21 cellular contexts compared by ENCODE assay signal in the genomic region with DNA sequence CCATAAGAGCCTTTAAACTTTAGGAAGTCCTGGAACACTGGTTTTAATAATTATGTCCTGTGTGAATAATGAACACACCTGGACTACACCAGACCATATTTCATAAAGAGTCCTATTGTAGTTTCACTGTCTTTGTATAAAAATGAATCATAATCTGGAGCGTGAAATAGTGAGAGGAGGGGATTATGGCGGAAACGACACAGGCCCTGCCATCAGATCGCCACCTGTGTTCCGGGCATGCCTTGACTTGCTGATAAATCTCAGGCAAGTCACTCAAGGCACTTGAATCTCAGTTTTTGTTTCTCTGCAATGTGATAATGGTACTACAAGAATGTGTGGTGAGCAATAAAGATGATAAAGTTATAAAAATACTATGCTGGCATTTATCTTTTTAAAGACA.
"Had no signal": no experiment of that assay in that cellular context is flagged by ENCODE, and none has a peak within 500 bp of the region (broad histone marks: within the 10 kb centered on the region; RNA-seq: fewer than 3 reads in every experiment).

No MANE protein-coding gene starts in this region.

- H3K4me2 ChIP-seq: hepatocyte had no signal

- ATAC-seq: activated T-helper 17 cell treated with anti-CD3 and anti-CD28 coated beads, Interleukin-2, amount 50 U/mL, for 72 hours; right lobe of liver; stimulated activated effector memory CD8-positive, alpha-beta T cell treated with anti-CD3 and anti-CD28 coated beads, Interleukin-12 subunit alpha, Interleukin-12 subunit beta, amount 100 ng/mL, for 72 hours; stimulated activated naive CD8-positive, alpha-beta T cell treated with anti-CD3 and anti-CD28 coated beads, Interleukin-15, amount 100 ng/mL, for 72 hours had no signal

- H2AFZ ChIP-seq: hepatocyte had no signal

- DNase-seq: activated naive CD4-positive, alpha-beta T cell treated with Interleukin-2 at 50 U/mL for 16 hours; activated naive CD8-positive, alpha-beta T cell treated with anti-CD3 and anti-CD28 coated beads for 36 hours; activated T-cell treated with anti-CD3 and anti-CD28 coated beads, Interleukin-2, amount 50 U/mL, for 1 hour; cortex of kidney; endodermal cell; foreskin melanocyte; immature natural killer cell; kidney glomerular epithelial cell; mesenchymal stem cell; naive B cell; posterior cingulate gyrus; right lobe of liver; stimulated activated CD4-positive, alpha-beta T cell treated with anti-CD3 and anti-CD28 coated beads, Interleukin-2, amount 100 ng/mL, for 24 hours; stimulated activated naive CD8-positive, alpha-beta T cell treated with anti-CD3 and anti-CD28 coated beads, Interleukin-15, amount 100 ng/mL, for 72 hours; T-helper 9 cell had no signal

- H3K4me3 ChIP-seq: hepatocyte, right lobe of liver, skin epidermis, tibial nerve, vagina had no signal

- H3K4me1 ChIP-seq: right lobe of liver, tibial nerve, vagina had no signal

- H3K9me3 ChIP-seq: right lobe of liver, vagina had no signal

- H3K27ac ChIP-seq: hepatocyte, right lobe of liver, skin epidermis, tibial nerve, vagina had no signal

- H3K36me3 ChIP-seq: right lobe of liver, vagina had no signal

- H3K27me3 ChIP-seq: hepatocyte, right lobe of liver, tibial nerve, vagina had no signal
